Comparison of ENCODE assay signal across 9 cellular contexts in the genomic region with DNA sequence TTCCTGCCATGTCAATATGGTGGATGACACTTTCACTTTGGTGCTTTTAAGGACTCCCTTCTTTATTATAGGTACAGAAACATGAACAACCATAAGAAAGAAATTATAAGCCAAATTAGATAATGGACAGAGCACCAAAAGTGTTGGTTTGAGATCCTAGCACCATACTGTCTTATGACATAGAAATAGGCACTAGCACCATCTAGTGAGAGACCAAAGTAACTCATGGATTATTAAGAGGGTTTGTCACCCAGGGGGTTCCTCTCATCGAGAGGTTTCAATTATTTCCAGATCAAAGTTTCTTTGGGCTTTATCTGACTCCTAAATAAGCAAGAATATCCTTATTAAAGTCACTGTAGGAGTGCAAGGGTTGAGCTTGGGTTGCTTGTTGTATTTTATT.
A peak's percentile ranks its signal among the peaks of the same experiment; 100 is the strongest.
DNase-seq lines count a peak whose midpoint lies in the region; ATAC-seq and TF ChIP-seq lines count a peak whose summit lies in the region.
"Had no signal": no experiment of that assay in that cellular context is flagged by ENCODE, and none has a peak within 500 bp of the region (broad histone marks: within the 10 kb centered on the region; RNA-seq: fewer than 3 reads in every experiment).

No MANE protein-coding gene starts in this region.

- no peaks in the 10 kb centered on the region for H3K27me3 ChIP-seq in WERI-Rb-1 (ENCODE audit: insufficient read depth, low read depth, severe bottlenecking)
- H3K27me3 ChIP-seq: upper lobe of left lung had no signal

- 57% methylated on average over 1 of the region's 1 CpG; no CpG with 5 or more reads in 1 of the 2 experiments for WGBS in mesodermal cell (ENCODE audit: insufficient coverage in 2 of 2), 2 experiments

- H3K4me3 ChIP-seq in WERI-Rb-1 (ENCODE audit: low read depth, low read length) = no peak overlapping the region
- H3K4me3 ChIP-seq in mesodermal cell (ENCODE audit: extremely low read depth, insufficient read depth, low read length, poor library complexity, severe bottlenecking) = no peak overlapping the region
- H3K4me3 ChIP-seq: upper lobe of left lung had no signal

- peaks cover 14% of the 10 kb centered on the region for H3K4me1 ChIP-seq in mesodermal cell (ENCODE audit: control insufficient read depth, insufficient read depth, low read length, poor library complexity, severe bottlenecking)
- H3K4me1 ChIP-seq: upper lobe of left lung had no signal

- H3K27ac ChIP-seq in WERI-Rb-1 (no peak overlapping the region), mesodermal cell (ENCODE audit: low read depth, low read length, severe bottlenecking) (peak overlapping the region; percentile 19)
- H3K27ac ChIP-seq: upper lobe of left lung had no signal

- H3K36me3 ChIP-seq in WERI-Rb-1 (no peaks in the 10 kb centered on the region), mesodermal cell (ENCODE audit: control insufficient read depth, insufficient read depth, low read length) (no peaks in the 10 kb centered on the region)
- H3K36me3 ChIP-seq: upper lobe of left lung had no signal

- DNase-seq in GM10266 (ENCODE audit: extremely low spot score) (peak; percentile 11), WERI-Rb-1 (no peak), activated gamma-delta T cell treated with Interleukin-2 at 50 U/mL for 16 hours (no peak), NOMO-1 treated with dmso at 0.1 percent for 144 hours (lab: John Stamatoyannopoulos, UW; ENCODE audit: unreplicated experiment) (no peak)
- DNase-seq: upper lobe of left lung had no signal

- H3K9me3 ChIP-seq in WERI-Rb-1 (ENCODE audit: severe bottlenecking) = no peaks in the 10 kb centered on the region
- H3K9me3 ChIP-seq in mesodermal cell (ENCODE audit: control insufficient read depth, low read length) = no peaks in the 10 kb centered on the region
- H3K9me3 ChIP-seq: upper lobe of left lung had no signal

- TF ChIP-seq CTCF in GM10266 (IDR thresholded peaks at IDR 0.05; ENCODE audit: control insufficient read depth, insufficient read depth, low read depth, missing control alignments) = peak; percentile 19
- peak; percentile 68 for TF ChIP-seq CTCF in LNCAP (IDR thresholded peaks at IDR 0.05)
- peak; percentile 37; the same call in 1 of the 2 replicates for TF ChIP-seq CTCF in WERI-Rb-1 (IDR thresholded peaks at IDR 0.05; ENCODE audit: low read depth, low read length)

- ATAC-seq in HG02870 (IDR thresholded peaks at IDR 0.05; ENCODE audit: unreplicated experiment) (no peak), HG03039 (IDR thresholded peaks at IDR 0.05; ENCODE audit: unreplicated experiment) (no peak)
